Comparison of ENCODE assay signal across 9 cellular contexts in genomic region chr6:89122625-89123024, GRCh38. TPM values are rescaled to one million over a fixed set of nuclear protein-coding genes. Genes with fewer than 3 reads are reported as not detected.
DNase-seq lines count a peak whose midpoint lies in the region; ATAC-seq and TF ChIP-seq lines count a peak whose summit lies in the region.
"Had no signal": no experiment of that assay in that cellular context is flagged by ENCODE, and none has a peak within 500 bp of the region (broad histone marks: within the 10 kb centered on the region; RNA-seq: fewer than 3 reads in every experiment).

No MANE protein-coding gene starts in this region.

- H3K27me3 ChIP-seq in CD4-positive, CD25-positive, alpha-beta regulatory T cell (ENCODE audit: control insufficient read depth, insufficient read depth, low read length): no peaks in the 10 kb centered on the region

- intact Hi-C loops in left ventricle myocardium superior (cut with micrococcal nuclease): loop anchor here (5.0 kb wide), 1 partner anchor 120 kb away; no protein-coding TSS in a partner anchor

- H3K27ac ChIP-seq in CD4-positive, CD25-positive, alpha-beta regulatory T cell (ENCODE audit: insufficient read depth, low read length, poor library complexity, severe bottlenecking): no peak overlapping the region

- H3K4me3 ChIP-seq in CD4-positive, CD25-positive, alpha-beta regulatory T cell (ENCODE audit: low read depth, low read length): no peak overlapping the region

- H3K27me3 Mint-ChIP-seq in CD4-positive, CD25-positive, alpha-beta regulatory T cell: peaks cover 17% of the 10 kb centered on the region
- H3K27me3 Mint-ChIP-seq in WTC11 (ENCODE audit: low read depth): peaks cover 41% of the 10 kb centered on the region
- no peaks in the 10 kb centered on the region for H3K27me3 Mint-ChIP-seq in activated T-cell treated with anti-CD3 and anti-CD28 coated beads, Interleukin-2, amount 50 U/mL, for 4 hours (ENCODE audit: low read depth)

- CTCF ChIA-PET in WTC11 (lab: Charles Lee): interaction anchor here (0.8 to 1.2 kb wide), 5 partner anchors 17 to 250 kb away, joined by 3 to 4 read pairs (median 3); partner anchors contain the start of gene PNRC1

- H3K9me3 Mint-ChIP-seq in CD4-positive, CD25-positive, alpha-beta regulatory T cell: peaks cover 0 to 2% (median 0%) of the 10 kb centered on the region in 7 donors
- H3K9me3 Mint-ChIP-seq in WTC11: peaks cover 7% of the 10 kb centered on the region
- H3K9me3 Mint-ChIP-seq in activated T-cell treated with anti-CD3 and anti-CD28 coated beads, Interleukin-2, amount 50 U/mL, for 4 hours: no peaks in the 10 kb centered on the region

- H3K27ac Mint-ChIP-seq in CD4-positive, CD25-positive, alpha-beta regulatory T cell: no peak overlapping the region
- H3K27ac Mint-ChIP-seq in WTC11: no peak overlapping the region

- H3K4me1 Mint-ChIP-seq in CD4-positive, CD25-positive, alpha-beta regulatory T cell: peaks cover 0 to 3% (median 0%) of the 10 kb centered on the region in 4 donors
- 0 out of 2 replicates have a peak, but pooled peaks cover 3% of the 10 kb centered on the region for H3K4me1 Mint-ChIP-seq in WTC11
- no peaks in the 10 kb centered on the region for H3K4me1 Mint-ChIP-seq in activated T-cell treated with anti-CD3 and anti-CD28 coated beads, Interleukin-2, amount 50 U/mL, for 4 hours (ENCODE audit: low read depth)

- POLR2A ChIA-PET in WTC11 (lab: Charles Lee): no interaction called here

- no peaks in the 10 kb centered on the region for H3K36me3 ChIP-seq in CD4-positive, CD25-positive, alpha-beta regulatory T cell (ENCODE audit: control insufficient read depth, insufficient read depth, low read length)

- TF ChIP-seq CTCF in GM13977 (IDR thresholded peaks at IDR 0.05; ENCODE audit: extremely low read depth, insufficient read depth, missing control alignments): peak; percentile 62
- TF ChIP-seq CTCF in WTC11 (IDR thresholded peaks at IDR 0.05): no peak

- H3K4me1 ChIP-seq in CD4-positive, CD25-positive, alpha-beta regulatory T cell (ENCODE audit: control insufficient read depth, insufficient read depth, low read length, poor library complexity, severe bottlenecking): peaks cover 1% of the 10 kb centered on the region

- no peaks in the 10 kb centered on the region for H3K9me3 ChIP-seq in CD4-positive, CD25-positive, alpha-beta regulatory T cell (ENCODE audit: control insufficient read depth in 2 of 2, low read length in 2 of 2)

- ATAC-seq in CD4-positive, CD25-positive, alpha-beta regulatory T cell (ENCODE audit: low read depth in 2 of 2): no peak
- ATAC-seq in WTC11 (peak; percentile 38; the same call in 1 of the 2 replicates), left ventricle myocardium superior (peak; percentile 54), GM19324 (IDR thresholded peaks at IDR 0.05; ENCODE audit: low FRiP score, unreplicated experiment) (no peak), GM21526 (IDR thresholded peaks at IDR 0.05; ENCODE audit: low FRiP score, unreplicated experiment) (no peak)
- no peak for ATAC-seq in activated T-cell treated with anti-CD3 and anti-CD28 coated beads, Interleukin-2, amount 50 U/mL, for 4 hours

- H3K36me3 Mint-ChIP-seq in CD4-positive, CD25-positive, alpha-beta regulatory T cell: peaks cover 4% of the 10 kb centered on the region
- H3K36me3 Mint-ChIP-seq in WTC11: peaks cover 6% of the 10 kb centered on the region; the same call in 1 of the 2 replicates
- H3K36me3 Mint-ChIP-seq in activated T-cell treated with anti-CD3 and anti-CD28 coated beads, Interleukin-2, amount 50 U/mL, for 4 hours (ENCODE audit: insufficient read depth): peaks cover 1% of the 10 kb centered on the region

- in situ Hi-C loops in GM13977 (cut with MboI; ENCODE audit: low pct_unique_long_range_greater_than_20kb, low sequenced_read_pairs, unreplicated experiment): no loop called here

- DNase-seq in CD4-positive, CD25-positive, alpha-beta regulatory T cell: peak in 2 of 3 donors; percentile 21 to 34
- peak; percentile 59 for DNase-seq in GM13977 (ENCODE audit: low spot score)
- peak; percentile 40 for DNase-seq in NCI-H1105 (lab: John Stamatoyannopoulos, UW)
- DNase-seq in WTC11 (ENCODE audit: low spot score): no peak
- no peak for DNase-seq in left ventricle myocardium superior
- DNase-seq in activated T-cell treated with anti-CD3 and anti-CD28 coated beads, Interleukin-2, amount 50 U/mL, for 4 hours: no peak

- H3K4me3 Mint-ChIP-seq in CD4-positive, CD25-positive, alpha-beta regulatory T cell: no peak overlapping the region
- H3K4me3 Mint-ChIP-seq in WTC11: no peak overlapping the region
- H3K4me3 Mint-ChIP-seq in activated T-cell treated with anti-CD3 and anti-CD28 coated beads, Interleukin-2, amount 50 U/mL, for 4 hours: no peak overlapping the region

TF ChIP-seq in WTC11, 78 proteins besides CTCF, POLR2A, EP300 and RAD21:
- TF ChIP-seq MAX (CRISPR knock-in tag; IDR thresholded peaks at IDR 0.05) (no peak), CDX4 (CRISPR knock-in tag; IDR thresholded peaks at IDR 0.05; ENCODE audit: borderline replicate concordance) (no peak), TEAD4 (CRISPR knock-in tag; IDR thresholded peaks at IDR 0.05) (no peak)

RNA-seq across cellular contexts. Expression of gene SRSF12, which starts 4.8 kb away (rescaled TPM):
- not detected for total RNA-seq in CD4-positive, CD25-positive, alpha-beta regulatory T cell
- polyA plus RNA-seq in CD4-positive, CD25-positive, alpha-beta regulatory T cell: under 1 TPM in 3 of 4 donors, not detected in 1; 0.06 to 0.28 (median 0.20) TPM
- 3.8 to 4.0 TPM (median 3.8 TPM) in 3 replicates for total RNA-seq in WTC11 (2021)
- 0.07 TPM for total RNA-seq in left ventricle myocardium superior
- 1 to 10 TPM in 1 of 3 donors, under 1 TPM in 2; 0.11 to 1.3 (median 0.30) TPM for total RNA-seq in activated T-cell treated with anti-CD3 and anti-CD28 coated beads, Interleukin-2, amount 50 U/mL, for 4 hours
- total RNA-seq: mononuclear cell had no signal

RNA-seq across cellular contexts. Expression of gene PM20D2, which starts 23.2 kb away (rescaled TPM):
- 3.6 TPM for total RNA-seq in CD4-positive, CD25-positive, alpha-beta regulatory T cell
- 1 to 10 TPM; 2.1 to 6.7 (median 4.7) TPM for polyA plus RNA-seq in CD4-positive, CD25-positive, alpha-beta regulatory T cell
- 4.8 to 5.1 TPM (median 4.9 TPM) in 3 replicates for total RNA-seq in WTC11 (2021)
- 11.8 TPM for total RNA-seq in left ventricle myocardium superior
- total RNA-seq in activated T-cell treated with anti-CD3 and anti-CD28 coated beads, Interleukin-2, amount 50 U/mL, for 4 hours: 10 to 100 TPM; 11.2 to 17.7 (median 14.4) TPM

RNA-seq across cellular contexts. Expression of gene PNRC1, which starts 42.1 kb away (rescaled TPM):
- 734 TPM for total RNA-seq in CD4-positive, CD25-positive, alpha-beta regulatory T cell
- 100 to 1,000 TPM; 357 to 551 (median 483) TPM for polyA plus RNA-seq in CD4-positive, CD25-positive, alpha-beta regulatory T cell
- 39.0 to 49.3 TPM (median 48.4 TPM) in 3 replicates for total RNA-seq in WTC11 (2021)
- total RNA-seq in left ventricle myocardium superior: 161 TPM
- total RNA-seq in activated T-cell treated with anti-CD3 and anti-CD28 coated beads, Interleukin-2, amount 50 U/mL, for 4 hours: 10 to 100 TPM; 42.8 to 54.1 (median 48.3) TPM

Comparison
In these comparisons a context has a peak if more than half of its experiments do, and no peak if none do; other contexts are left out.
1. ATAC-seq: peak in WTC11 (single experiment) and left ventricle myocardium superior (single experiment); none in CD4-positive, CD25-positive, alpha-beta regulatory T cell (0 of 2), GM19324 (single experiment), GM21526 (single experiment) and activated T-cell treated with anti-CD3 and anti-CD28 coated beads, Interleukin-2, amount 50 U/mL, for 4 hours (0 of 2).
2. DNase-seq: peak in CD4-positive, CD25-positive, alpha-beta regulatory T cell (2 of 3), GM13977 (single experiment) and NCI-H1105 (single experiment); none in WTC11 (single experiment), left ventricle myocardium superior (single experiment) and activated T-cell treated with anti-CD3 and anti-CD28 coated beads, Interleukin-2, amount 50 U/mL, for 4 hours (single experiment).